Comparison of ENCODE assay signal across 14 cellular contexts in genomic region chr1:70071597-70071996, GRCh38.
DNase-seq lines count a peak whose midpoint lies in the region; ATAC-seq and TF ChIP-seq lines count a peak whose summit lies in the region.
"Had no signal": no experiment of that assay in that cellular context is flagged by ENCODE, and none has a peak within 500 bp of the region (broad histone marks: within the 10 kb centered on the region; RNA-seq: fewer than 3 reads in every experiment).

No MANE protein-coding gene starts in this region.

- H3K36me3 Mint-ChIP-seq in stimulated activated effector memory CD8-positive, alpha-beta T cell treated with anti-CD3 and anti-CD28 coated beads, Interleukin-12 subunit alpha, Interleukin-12 subunit beta, amount 100 ng/mL, for 72 hours = no peaks in the 10 kb centered on the region
- H3K36me3 Mint-ChIP-seq: activated naive CD8-positive, alpha-beta T cell treated with anti-CD3 and anti-CD28 coated beads, Interleukin-2, amount 10 ng/mL, durations not matched to agents 7 days and 5 days; memory B cell had no signal

- H3K27ac Mint-ChIP-seq in stimulated activated effector memory CD8-positive, alpha-beta T cell treated with anti-CD3 and anti-CD28 coated beads, Interleukin-12 subunit alpha, Interleukin-12 subunit beta, amount 100 ng/mL, for 72 hours = no peak overlapping the region
- H3K27ac Mint-ChIP-seq: activated naive CD8-positive, alpha-beta T cell treated with anti-CD3 and anti-CD28 coated beads, Interleukin-2, amount 10 ng/mL, durations not matched to agents 7 days and 5 days; memory B cell; T-helper 1 cell treated with Interleukin-12 subunit alpha and Interleukin-12 subunit beta and Interleukin-4 antibody, amounts not matched to agents 30 μg/mL and 1 μg/mL, for 36 hours had no signal

- ATAC-seq in left lobe of liver (no peak), HG03520 (IDR thresholded peaks at IDR 0.05; ENCODE audit: unreplicated experiment) (no peak)
- no peak for ATAC-seq in stimulated activated effector memory CD8-positive, alpha-beta T cell treated with anti-CD3 and anti-CD28 coated beads, Interleukin-12 subunit alpha, Interleukin-12 subunit beta, amount 100 ng/mL, for 72 hours

- no peaks in the 10 kb centered on the region for H3K4me1 Mint-ChIP-seq in stimulated activated effector memory CD8-positive, alpha-beta T cell treated with anti-CD3 and anti-CD28 coated beads, Interleukin-12 subunit alpha, Interleukin-12 subunit beta, amount 100 ng/mL, for 72 hours
- H3K4me1 Mint-ChIP-seq: activated naive CD8-positive, alpha-beta T cell treated with anti-CD3 and anti-CD28 coated beads, Interleukin-2, amount 10 ng/mL, durations not matched to agents 7 days and 5 days; memory B cell had no signal

- TF ChIP-seq CTCF in AG09309 (IDR thresholded peaks at IDR 0.05; ENCODE audit: control insufficient read depth, insufficient read depth, low read depth, low read length, missing control alignments) = no peak

- peaks cover 3% of the 10 kb centered on the region for H3K9me3 Mint-ChIP-seq in stimulated activated effector memory CD8-positive, alpha-beta T cell treated with anti-CD3 and anti-CD28 coated beads, Interleukin-12 subunit alpha, Interleukin-12 subunit beta, amount 100 ng/mL, for 72 hours
- H3K9me3 Mint-ChIP-seq: activated naive CD8-positive, alpha-beta T cell treated with anti-CD3 and anti-CD28 coated beads, Interleukin-2, amount 10 ng/mL, durations not matched to agents 7 days and 5 days; T-helper 1 cell treated with Interleukin-12 subunit alpha and Interleukin-12 subunit beta and Interleukin-4 antibody, amounts not matched to agents 30 μg/mL and 1 μg/mL, for 36 hours had no signal

- no peak overlapping the region for H3K4me3 Mint-ChIP-seq in stimulated activated effector memory CD8-positive, alpha-beta T cell treated with anti-CD3 and anti-CD28 coated beads, Interleukin-12 subunit alpha, Interleukin-12 subunit beta, amount 100 ng/mL, for 72 hours
- H3K4me3 Mint-ChIP-seq: activated naive CD8-positive, alpha-beta T cell treated with anti-CD3 and anti-CD28 coated beads, Interleukin-2, amount 10 ng/mL, durations not matched to agents 7 days and 5 days; memory B cell; T-helper 1 cell treated with Interleukin-12 subunit alpha and Interleukin-12 subunit beta and Interleukin-4 antibody, amounts not matched to agents 30 μg/mL and 1 μg/mL, for 36 hours had no signal

- DNase-seq in AG09309 (ENCODE audit: low read depth) (peak; percentile 50), LHCN-M2 (ENCODE audit: low read depth) (peak; percentile 67), astrocyte of the hippocampus (ENCODE audit: low read depth, low spot score) (peak; percentile 59), mucosa of gallbladder (ENCODE audit: low spot score) (peak; percentile 20), left lobe of liver (ENCODE audit: low spot score) (no peak), HK-2 (ENCODE audit: unreplicated experiment) (no peak)
- no peak for DNase-seq in stimulated activated effector memory CD8-positive, alpha-beta T cell treated with anti-CD3 and anti-CD28 coated beads, Interleukin-12 subunit alpha, Interleukin-12 subunit beta, amount 100 ng/mL, for 72 hours (ENCODE audit: low spot score in 2 of 2)
- DNase-seq: activated naive CD8-positive, alpha-beta T cell treated with anti-CD3 and anti-CD28 coated beads, Interleukin-2, amount 10 ng/mL, durations not matched to agents 7 days and 5 days; NCI-H1436 treated with DMSO at 0.1 percent for 48 hours; NCI-H526 treated with DMSO at 0.1 percent for 48 hours had no signal

- no peak overlapping the region for H3K4me3 ChIP-seq in AG09309 (ENCODE audit: control insufficient read depth, low read depth, low read length)
- H3K4me3 ChIP-seq: thoracic aorta had no signal

Comparison
In these comparisons a context has a peak if more than half of its experiments do, and no peak if none do; other contexts are left out.
1. DNase-seq: peak in AG09309 (single experiment), LHCN-M2 (single experiment), astrocyte of the hippocampus (single experiment) and mucosa of gallbladder (single experiment); none in left lobe of liver (single experiment), stimulated activated effector memory CD8-positive, alpha-beta T cell treated with anti-CD3 and anti-CD28 coated beads, Interleukin-12 subunit alpha, Interleukin-12 subunit beta, amount 100 ng/mL, for 72 hours (0 of 2) and HK-2 (single experiment).